Comparison of ENCODE assay signal across 31 cellular contexts in genomic region chr9:131113655-131114563, GRCh38. TPM values are rescaled to one million over a fixed set of nuclear protein-coding genes. Genes with fewer than 3 reads are reported as not detected.
A peak's percentile ranks its signal among the peaks of the same experiment; 100 is the strongest.
DNase-seq lines count a peak whose midpoint lies in the region; ATAC-seq and TF ChIP-seq lines count a peak whose summit lies in the region.
"Had no signal": no experiment of that assay in that cellular context is flagged by ENCODE, and none has a peak within 500 bp of the region (broad histone marks: within the 10 kb centered on the region; RNA-seq: fewer than 3 reads in every experiment).

No MANE protein-coding gene starts in this region.

- H4K20me1 ChIP-seq in BLaER1 = no peaks in the 10 kb centered on the region

- H3K36me3 ChIP-seq in BLaER1 (peaks cover 6% of the 10 kb centered on the region; the same call in 1 of the 2 replicates), HUES6 (ENCODE audit: control insufficient read depth, insufficient read depth, low read length) (peaks cover 52% of the 10 kb centered on the region)
- H3K36me3 ChIP-seq: colonic mucosa, transverse colon had no signal

- TF ChIP-seq POLR2A in erythroblast (IDR thresholded peaks at IDR 0.05; ENCODE audit: low read length) = no peak

- DNase-seq in posterior vena cava (ENCODE audit: low spot score) (peak; percentile 51), T-helper 9 cell (no peak), erythroblast (lab: John Stamatoyannopoulos, UW) (no peak), DMS114 treated with DMSO at 0.1 percent for 48 hours (lab: John Stamatoyannopoulos, UW; ENCODE audit: unreplicated experiment) (no peak)
- DNase-seq: ACHN; activated CD4-positive, alpha-beta memory T cell treated with anti-CD3 and anti-CD28 coated beads for 36 hours; activated CD4-positive, CD25-positive, alpha-beta regulatory T cell treated with anti-CD3 and anti-CD28 coated beads, Interleukin-2, amount 50 U/mL, for 72 hours; activated CD8-positive, alpha-beta memory T cell treated with anti-CD3 and anti-CD28 coated beads, Interleukin-2, amount 50 U/mL, for 4 hours; activated naive CD4-positive, alpha-beta T cell treated with anti-CD3 and anti-CD28 coated beads, Interleukin-2, amount 10 ng/mL, durations not matched to agents 7 days and 5 days; amygdala; colonic mucosa; DMS79; effector memory CD4-positive, alpha-beta T cell; foreskin keratinocyte; GF-D8; heart left ventricle; HFFc6; NCI-H1048; NCI-H187; NCI-H526 treated with DMSO at 0.1 percent for 48 hours; retina; stimulated activated CD4-positive, alpha-beta T cell treated with anti-CD3 and anti-CD28 coated beads, Interleukin-2, amount 100 ng/mL, for 24 hours; transverse colon had no signal

- H3K27me3 ChIP-seq in BLaER1 = no peaks in the 10 kb centered on the region
- no peaks in the 10 kb centered on the region for H3K27me3 ChIP-seq in HUES6 (ENCODE audit: control insufficient read depth, insufficient read depth, low read length)
- H3K27me3 ChIP-seq: colonic mucosa, foreskin keratinocyte, heart left ventricle, transverse colon had no signal

- H3K9me3 ChIP-seq in BLaER1 (no peaks in the 10 kb centered on the region), HUES6 (ENCODE audit: control insufficient read depth, insufficient read depth, low read depth, low read length) (no peaks in the 10 kb centered on the region)
- H3K9me3 ChIP-seq: colonic mucosa, esophagus muscularis mucosa, heart left ventricle, transverse colon had no signal

- H3K9ac ChIP-seq in BLaER1 (no peak overlapping the region), HUES6 (ENCODE audit: low read length) (peak overlapping the region; percentile 11)

- H3K4me1 ChIP-seq in BLaER1 = peaks cover 25% of the 10 kb centered on the region
- H3K4me1 ChIP-seq in HUES6 (ENCODE audit: control insufficient read depth, insufficient read depth, low read length) = peaks cover 12% of the 10 kb centered on the region; the same call in 1 of the 2 replicates
- H3K4me1 ChIP-seq: colonic mucosa, transverse colon had no signal

- H3K27ac ChIP-seq in BLaER1 = peak overlapping the region; percentile 41
- no peak overlapping the region for H3K27ac ChIP-seq in HUES6 (ENCODE audit: low read depth, low read length)
- H3K27ac ChIP-seq: colonic mucosa, esophagus muscularis mucosa, foreskin keratinocyte, HL-60, transverse colon had no signal

- H3K4me3 ChIP-seq in BLaER1 (no peak overlapping the region), HUES6 (ENCODE audit: low read depth, low read length) (no peak overlapping the region)
- H3K4me3 ChIP-seq: colonic mucosa, esophagus muscularis mucosa, heart left ventricle, smooth muscle cell, transverse colon had no signal

- no peak overlapping the region for H3K4me2 ChIP-seq in BLaER1
- H3K4me2 ChIP-seq: smooth muscle cell had no signal

- intact Hi-C loops in posterior vena cava (cut with DNase I) = no loop called here

- peak; percentile 12 for ATAC-seq in esophagus mucosa
- ATAC-seq in HG02981 (IDR thresholded peaks at IDR 0.05; ENCODE audit: unreplicated experiment) = no peak
- ATAC-seq: foreskin keratinocyte, heart left ventricle, HepG2 had no signal

RNA-seq across cellular contexts. Expression of gene NUP214, which starts 11.5 kb away (rescaled TPM):
- 40.5 TPM for total RNA-seq in esophagus mucosa
- 10 to 100 TPM; 33.9 to 40.8 TPM for total RNA-seq in posterior vena cava

RNA-seq across cellular contexts. Expression of gene AIF1L, which starts 17.6 kb away (rescaled TPM):
- total RNA-seq in esophagus mucosa (63.3 TPM), posterior vena cava (10 to 100 TPM; 27.3 to 31.2 TPM)
